ENCODE assay signal across 15 cellular contexts in genomic region chr12:91139981-91140659, GRCh38. TPM values are rescaled to one million over a fixed set of nuclear protein-coding genes. Genes with fewer than 3 reads are reported as not detected.
DNase-seq lines count a peak whose midpoint lies in the region; ATAC-seq and TF ChIP-seq lines count a peak whose summit lies in the region.
"Had no signal": no experiment of that assay in that cellular context is flagged by ENCODE, and none has a peak within 500 bp of the region (broad histone marks: within the 10 kb centered on the region; RNA-seq: fewer than 3 reads in every experiment).

No MANE protein-coding gene starts in this region.

- no peaks in the 10 kb centered on the region for H3K9me3 Mint-ChIP-seq in neural progenitor cell

- no peaks in the 10 kb centered on the region for H3K79me2 ChIP-seq in neural progenitor cell (ENCODE audit: low read depth)

- H3K9ac ChIP-seq in neural progenitor cell: no peak overlapping the region

- no peak overlapping the region for H2AFZ ChIP-seq in neural progenitor cell (replicated peaks)

- H3K4me1 Mint-ChIP-seq in neural progenitor cell: no peaks in the 10 kb centered on the region

- H3K4me3 Mint-ChIP-seq in neural progenitor cell: no peak overlapping the region
- H3K4me3 Mint-ChIP-seq: WTC11 had no signal

- no peak for TF ChIP-seq CTCF in AG09319 (IDR thresholded peaks at IDR 0.05; ENCODE audit: low read depth, low read length)
- no peak for TF ChIP-seq CTCF in RWPE2 (IDR thresholded peaks at IDR 0.05; ENCODE audit: poor library complexity, severe bottlenecking)
- no peak for TF ChIP-seq CTCF in neural progenitor cell (IDR thresholded peaks at IDR 0.05)
- no peak for TF ChIP-seq CTCF in WERI-Rb-1 (IDR thresholded peaks at IDR 0.05; ENCODE audit: low read depth, low read length)

- H3K27me3 ChIP-seq in RWPE2 (ENCODE audit: insufficient read depth, poor library complexity, severe bottlenecking) (no peaks in the 10 kb centered on the region), neural progenitor cell (no peaks in the 10 kb centered on the region), WERI-Rb-1 (ENCODE audit: insufficient read depth, low read depth, severe bottlenecking) (no peaks in the 10 kb centered on the region)
- H3K27me3 ChIP-seq: neutrophil, thyroid gland had no signal

- H3K27me3 Mint-ChIP-seq in neural progenitor cell (ENCODE audit: insufficient read depth, low read depth): peaks cover 3% of the 10 kb centered on the region

- no peak overlapping the region for H3K4me2 ChIP-seq in neural progenitor cell

- H3F3A ChIP-seq in neural progenitor cell (ENCODE audit: low read depth): no peaks in the 10 kb centered on the region

- H3K36me3 Mint-ChIP-seq in neural progenitor cell: no peaks in the 10 kb centered on the region
- H3K36me3 Mint-ChIP-seq: WTC11 had no signal

- no peak overlapping the region for H3K27ac Mint-ChIP-seq in neural progenitor cell
- H3K27ac Mint-ChIP-seq: WTC11 had no signal

- H3K27ac ChIP-seq in RWPE2 (ENCODE audit: poor library complexity, severe bottlenecking) (no peak overlapping the region), neural progenitor cell (no peak overlapping the region), WERI-Rb-1 (no peak overlapping the region)
- H3K27ac ChIP-seq: C4-2B, HL-60, neutrophil, thyroid gland had no signal

- H3K4me1 ChIP-seq in RWPE2 (ENCODE audit: insufficient read depth, poor library complexity, severe bottlenecking) (no peaks in the 10 kb centered on the region), neural progenitor cell (no peaks in the 10 kb centered on the region)
- H3K4me1 ChIP-seq: thyroid gland had no signal

- ATAC-seq in RWPE2 (ENCODE audit: low read depth): peak; percentile 51
- no peak for ATAC-seq in GM19324 (IDR thresholded peaks at IDR 0.05; ENCODE audit: low FRiP score, unreplicated experiment)
- ATAC-seq: WTC11 had no signal

- no peaks in the 10 kb centered on the region for H4K20me1 ChIP-seq in neural progenitor cell (ENCODE audit: low read depth)

- H3K9me3 ChIP-seq in RWPE2 (ENCODE audit: severe bottlenecking) (peaks cover 1% of the 10 kb centered on the region), neural progenitor cell (ENCODE audit: low read depth) (no peaks in the 10 kb centered on the region), WERI-Rb-1 (ENCODE audit: severe bottlenecking) (no peaks in the 10 kb centered on the region)
- H3K9me3 ChIP-seq: neutrophil, thyroid gland had no signal

- no peaks in the 10 kb centered on the region for H3K36me3 ChIP-seq in RWPE2 (ENCODE audit: low read depth)
- H3K36me3 ChIP-seq in neural progenitor cell: no peaks in the 10 kb centered on the region
- no peaks in the 10 kb centered on the region for H3K36me3 ChIP-seq in WERI-Rb-1
- H3K36me3 ChIP-seq: neutrophil, thyroid gland had no signal

- DNase-seq in AG09319 (ENCODE audit: extremely low read depth, low read depth): peak; percentile 88
- no peak for DNase-seq in RWPE2 (ENCODE audit: low spot score)
- DNase-seq in fibroblast of peridontal ligament (ENCODE audit: extremely low read depth): peak; percentile 98
- DNase-seq in non-pigmented ciliary epithelial cell (ENCODE audit: low read depth): peak; percentile 73
- no peak for DNase-seq in neural progenitor cell (ENCODE audit: low spot score)
- no peak for DNase-seq in NCI-H146 treated with DMSO at 0.1 percent for 48 hours (lab: John Stamatoyannopoulos, UW; ENCODE audit: unreplicated experiment)
- DNase-seq in WERI-Rb-1: no peak
- DNase-seq: NCI-H1436, thyroid gland had no signal

- no peak overlapping the region for H3K4me3 ChIP-seq in RWPE2 (ENCODE audit: severe bottlenecking)
- no peak overlapping the region for H3K4me3 ChIP-seq in neural progenitor cell
- no peak overlapping the region for H3K4me3 ChIP-seq in WERI-Rb-1 (ENCODE audit: low read depth, low read length)
- H3K4me3 ChIP-seq: thyroid gland had no signal

RNA-seq across cellular contexts. Expression of gene LUM, which starts 28.8 kb away (rescaled TPM):
- 0.19 TPM in 1 of 2 replicates, not detected in the other for total RNA-seq in neural progenitor cell (ENCODE audit: low replicate concordance)
- total RNA-seq: OCI-LY7 had no signal

RNA-seq across cellular contexts. Expression of gene DCN, which starts 42.5 kb away (rescaled TPM):
- not detected in 2 replicates for total RNA-seq in neural progenitor cell (ENCODE audit: low replicate concordance)
- total RNA-seq: OCI-LY7 had no signal

Comparison
In these comparisons a context has a peak if more than half of its experiments do, and no peak if none do; other contexts are left out.
1. DNase-seq: peak in AG09319 (single experiment), fibroblast of peridontal ligament (single experiment) and non-pigmented ciliary epithelial cell (single experiment); none in RWPE2 (single experiment), neural progenitor cell (single experiment), NCI-H146 treated with DMSO at 0.1 percent for 48 hours (single experiment) and WERI-Rb-1 (single experiment).